ENCODE assay signal across 10 cellular contexts in genomic region chr20:51528263-51529026, GRCh38. TPM values are rescaled to one million over a fixed set of nuclear protein-coding genes. Genes with fewer than 3 reads are reported as not detected.
DNase-seq lines count a peak whose midpoint lies in the region; ATAC-seq, FAIRE-seq and TF ChIP-seq lines count a peak whose summit lies in the region.
"Had no signal": no experiment of that assay in that cellular context is flagged by ENCODE, and none has a peak within 500 bp of the region (broad histone marks: within the 10 kb centered on the region; RNA-seq: fewer than 3 reads in every experiment).

No MANE protein-coding gene starts in this region.

- no peaks in the 10 kb centered on the region for H3K9me3 Mint-ChIP-seq in activated T-cell treated with anti-CD3 and anti-CD28 coated beads, Interleukin-2, amount 50 U/mL, for 72 hours
- no peaks in the 10 kb centered on the region for H3K9me3 Mint-ChIP-seq in natural killer cell

- H3K4me1 ChIP-seq in right atrium auricular region = peaks cover 2 to 76% of the 10 kb centered on the region in 2 donors
- H3K4me1 ChIP-seq in small intestine (ENCODE audit: control insufficient read depth in 2 of 2, insufficient read depth in 1 of 2, low read depth in 1 of 2, low read length in 1 of 2) = peaks cover 5 to 9% of the 10 kb centered on the region in 2 donors

- no peaks in the 10 kb centered on the region for H3K36me3 ChIP-seq in right atrium auricular region
- H3K36me3 ChIP-seq in small intestine (ENCODE audit: control insufficient read depth in 2 of 2, insufficient read depth in 2 of 2, low read length in 2 of 2) = peaks cover 0 to 4% of the 10 kb centered on the region in 2 donors

- peaks cover 95% of the 10 kb centered on the region for H3K4me1 Mint-ChIP-seq in activated T-cell treated with anti-CD3 and anti-CD28 coated beads, Interleukin-2, amount 50 U/mL, for 72 hours (ENCODE audit: low read depth)
- peaks cover 93 to 97% of the 10 kb centered on the region in 2 donors for H3K4me1 Mint-ChIP-seq in natural killer cell

- no peak for DNase-seq in right atrium auricular region (ENCODE audit: low spot score)
- DNase-seq in left cardiac atrium = no peak
- DNase-seq in activated T-cell treated with anti-CD3 and anti-CD28 coated beads, Interleukin-2, amount 50 U/mL, for 72 hours = peak; percentile 69 to 76
- DNase-seq in natural killer cell = no peak
- no peak for DNase-seq in small intestine
- DNase-seq: dorsolateral prefrontal cortex, left lung had no signal

- peak overlapping the region; percentile 93 to 96 for H3K4me3 Mint-ChIP-seq in activated T-cell treated with anti-CD3 and anti-CD28 coated beads, Interleukin-2, amount 50 U/mL, for 72 hours
- peak overlapping the region; percentile 66 for H3K4me3 Mint-ChIP-seq in natural killer cell

- FAIRE-seq in small intestine (lab: Jason Lieb, UNC) = no peak

- H3K36me3 Mint-ChIP-seq in activated T-cell treated with anti-CD3 and anti-CD28 coated beads, Interleukin-2, amount 50 U/mL, for 72 hours (ENCODE audit: insufficient read depth in 2 of 2) = peaks cover 9 to 13% of the 10 kb centered on the region in 2 donors
- no peaks in the 10 kb centered on the region for H3K36me3 Mint-ChIP-seq in natural killer cell

- H3K27me3 ChIP-seq in right atrium auricular region (no peaks in the 10 kb centered on the region), small intestine (ENCODE audit: control insufficient read depth in 2 of 2, insufficient read depth in 2 of 2, low read length in 2 of 2) (no peaks in the 10 kb centered on the region)
- H3K27me3 ChIP-seq: left lung had no signal

- intact Hi-C loops in left cardiac atrium (cut with DNase I) = no loop called here
- intact Hi-C loops in natural killer cell (cut with micrococcal nuclease) = loop anchor here (1.0 to 10.0 kb wide), 3 partner anchors 28 to 136 kb away; no protein-coding TSS in a partner anchor

- no peaks in the 10 kb centered on the region for H3K27me3 Mint-ChIP-seq in activated T-cell treated with anti-CD3 and anti-CD28 coated beads, Interleukin-2, amount 50 U/mL, for 72 hours (ENCODE audit: low read depth)
- H3K27me3 Mint-ChIP-seq in natural killer cell (ENCODE audit: low read depth in 2 of 2) = no peaks in the 10 kb centered on the region

- no peak for TF ChIP-seq CTCF in right atrium auricular region (IDR thresholded peaks at IDR 0.05)
- no peak for TF ChIP-seq CTCF in natural killer cell (IDR thresholded peaks at IDR 0.05)

- WGBS in small intestine, 3 donors = 34 to 60% (median 45%) methylated on average over 7 of the region's 7 CpGs

- H3K9me3 ChIP-seq in right atrium auricular region (no peaks in the 10 kb centered on the region), small intestine (ENCODE audit: control insufficient read depth, low read depth) (no peaks in the 10 kb centered on the region)
- H3K9me3 ChIP-seq: left lung had no signal

- ATAC-seq in left cardiac atrium (no peak), natural killer cell (peak; percentile 11 to 51 (median 20)), GM21381 (IDR thresholded peaks at IDR 0.05; ENCODE audit: unreplicated experiment) (no peak), HG03520 (IDR thresholded peaks at IDR 0.05; ENCODE audit: unreplicated experiment) (no peak), GM21528 (IDR thresholded peaks at IDR 0.05; ENCODE audit: low FRiP score, unreplicated experiment) (no peak)
- peak; percentile 29 to 36 for ATAC-seq in activated T-cell treated with anti-CD3 and anti-CD28 coated beads, Interleukin-2, amount 50 U/mL, for 72 hours (replicated peaks in 1 of 2)

- H3K4me3 ChIP-seq in right atrium auricular region (no peak overlapping the region), small intestine (ENCODE audit: low read depth in 1 of 2, low read length in 2 of 2) (no peak overlapping the region)
- H3K4me3 ChIP-seq: dorsolateral prefrontal cortex, left lung had no signal

- H3K27ac ChIP-seq in right atrium auricular region (peak overlapping the region; percentile 12 to 37), small intestine (ENCODE audit: low read depth in 1 of 2, low read length in 1 of 2) (no peak overlapping the region)
- H3K27ac ChIP-seq: dorsolateral prefrontal cortex, left lung had no signal

- H3K27ac Mint-ChIP-seq in activated T-cell treated with anti-CD3 and anti-CD28 coated beads, Interleukin-2, amount 50 U/mL, for 72 hours = peak overlapping the region; percentile 97
- peak overlapping the region; percentile 95 to 100 for H3K27ac Mint-ChIP-seq in natural killer cell

RNA-seq across cellular contexts. Expression of gene NFATC2, which starts 14.1 kb away (rescaled TPM):
- total RNA-seq in right atrium auricular region (10 to 100 TPM in 1 of 2 donors, 1 to 10 TPM in 1; 8.6 to 12.5 TPM), left cardiac atrium (1 to 10 TPM; 5.7 to 7.0 TPM), natural killer cell (100 to 1,000 TPM; 141 to 195 (median 160) TPM)
- total RNA-seq in activated T-cell treated with anti-CD3 and anti-CD28 coated beads, Interleukin-2, amount 50 U/mL, for 72 hours = 10 to 100 TPM; 29.4 to 39.9 TPM
- 1 to 10 TPM; 3.1 to 6.7 (median 5.7) TPM for polyA plus RNA-seq in small intestine

Comparison
In these comparisons a context has a peak if more than half of its experiments do, and no peak if none do; other contexts are left out.
1. DNase-seq: peak in activated T-cell treated with anti-CD3 and anti-CD28 coated beads, Interleukin-2, amount 50 U/mL, for 72 hours (2 of 2); none in right atrium auricular region (single experiment), left cardiac atrium (single experiment), natural killer cell (single experiment) and small intestine (single experiment).
2. H3K27ac ChIP-seq: peak in right atrium auricular region (2 of 2); none in small intestine (0 of 2).
3. ATAC-seq: peak in activated T-cell treated with anti-CD3 and anti-CD28 coated beads, Interleukin-2, amount 50 U/mL, for 72 hours (2 of 2) and natural killer cell (3 of 3); none in left cardiac atrium (0 of 2), GM21381 (single experiment), HG03520 (single experiment) and GM21528 (single experiment).